ENCODE assay signal across 13 cellular contexts in genomic region chr2:181774601-181775179, GRCh38.
DNase-seq lines count a peak whose midpoint lies in the region; ATAC-seq, FAIRE-seq and TF ChIP-seq lines count a peak whose summit lies in the region.
"Had no signal": no experiment of that assay in that cellular context is flagged by ENCODE, and none has a peak within 500 bp of the region (broad histone marks: within the 10 kb centered on the region; RNA-seq: fewer than 3 reads in every experiment).

No MANE protein-coding gene starts in this region.

- H3K27me3 ChIP-seq in MM.1S (replicated peaks; ENCODE audit: insufficient read depth, low read length) (no peaks in the 10 kb centered on the region), HAP-1 (ENCODE audit: low read depth) (no peaks in the 10 kb centered on the region)
- H3K27me3 ChIP-seq: BLaER1, heart left ventricle had no signal

- ATAC-seq in HG02840 (IDR thresholded peaks at IDR 0.05; ENCODE audit: low FRiP score, unreplicated experiment): no peak
- ATAC-seq: heart left ventricle, T-cell had no signal

- in situ Hi-C loops in HAP-1 (cut with MboI; ENCODE audit: low sequenced_read_pairs): loop anchor here (25.0 kb wide), 2 partner anchors 113 to 313 kb away; partner anchors contain the start of gene ITPRID2

- H3F3A ChIP-seq in MM.1S (ENCODE audit: insufficient read depth, low read length): no peaks in the 10 kb centered on the region

- no peaks in the 10 kb centered on the region for H3K79me2 ChIP-seq in MM.1S (ENCODE audit: low read length)

- H3K9ac ChIP-seq in MM.1S (ENCODE audit: low read length): no peak overlapping the region
- H3K9ac ChIP-seq: BLaER1 had no signal

- no peak overlapping the region for H2AFZ ChIP-seq in MM.1S (ENCODE audit: low read length)

- TF ChIP-seq POLR2A in H54 (IDR thresholded peaks at IDR 0.05; ENCODE audit: low read depth, low read length): no peak

- H3K4me1 ChIP-seq in MM.1S (ENCODE audit: low read length) (peaks cover 15% of the 10 kb centered on the region), HAP-1 (peaks cover 12% of the 10 kb centered on the region)
- H3K4me1 ChIP-seq: BLaER1 had no signal

- H3K4me3 ChIP-seq in GM12864 (ENCODE audit: low read depth, low read length) (no peak overlapping the region), MM.1S (ENCODE audit: low read length) (no peak overlapping the region), epithelial cell of esophagus (ENCODE audit: low read length) (no peak overlapping the region), HAP-1 (no peak overlapping the region)
- H3K4me3 ChIP-seq: BLaER1, heart left ventricle, thoracic aorta had no signal

- no peaks in the 10 kb centered on the region for H4K20me1 ChIP-seq in MM.1S (ENCODE audit: insufficient read depth, low read length)
- H4K20me1 ChIP-seq: BLaER1 had no signal

- H3K9me2 ChIP-seq in MM.1S (replicated peaks; ENCODE audit: insufficient read depth, low read length): no peaks in the 10 kb centered on the region

- no peaks in the 10 kb centered on the region for H3K36me3 ChIP-seq in MM.1S (replicated peaks; ENCODE audit: insufficient read depth, low read length)
- H3K36me3 ChIP-seq in HAP-1 (replicated peaks): no peaks in the 10 kb centered on the region
- H3K36me3 ChIP-seq: BLaER1, heart left ventricle, thoracic aorta had no signal

- H3K4me2 ChIP-seq in MM.1S (ENCODE audit: low read depth, low read length): peak overlapping the region; percentile 12; the same call in 1 of the 2 replicates
- H3K4me2 ChIP-seq: BLaER1 had no signal

- DNase-seq in GM12864 (ENCODE audit: low read depth) (peak; percentile 12), H54 (ENCODE audit: insufficient read length, low spot score) (no peak), MM.1S (peak; percentile 53), epithelial cell of esophagus (ENCODE audit: low read depth) (peak; percentile 74), OCI-M2 (lab: John Stamatoyannopoulos, UW; ENCODE audit: unreplicated experiment) (no peak), HAP-1 (ENCODE audit: low spot score in 2 of 2) (no peak)
- DNase-seq in effector CD8-positive, alpha-beta T cell (lab: John Stamatoyannopoulos, UW): no peak
- DNase-seq: heart left ventricle, NCI-H2081, T-cell had no signal

- peak; percentile 75 for FAIRE-seq in H54 (lab: Jason Lieb, UNC)

- no peak overlapping the region for H3K27ac ChIP-seq in MM.1S (ENCODE audit: low read length)
- H3K27ac ChIP-seq: BLaER1, heart left ventricle, thoracic aorta had no signal

- H3K9me3 ChIP-seq in MM.1S (replicated peaks; ENCODE audit: insufficient read depth, low read length) (no peaks in the 10 kb centered on the region), HAP-1 (no peaks in the 10 kb centered on the region)
- H3K9me3 ChIP-seq: BLaER1, heart left ventricle, thoracic aorta had no signal

- TF ChIP-seq CTCF in GM12864 (IDR thresholded peaks at IDR 0.05; ENCODE audit: low read depth, low read length, missing control alignments) (no peak), MM.1S (IDR thresholded peaks at IDR 0.05; ENCODE audit: low read length) (no peak), epithelial cell of esophagus (IDR thresholded peaks at IDR 0.05; ENCODE audit: insufficient read depth, low read depth, low read length, missing control alignments) (no peak)

Comparison
In these comparisons a context has a peak if more than half of its experiments do, and no peak if none do; other contexts are left out.
1. DNase-seq: peak in GM12864 (single experiment), MM.1S (single experiment) and epithelial cell of esophagus (single experiment); none in H54 (single experiment), OCI-M2 (single experiment), HAP-1 (0 of 2) and effector CD8-positive, alpha-beta T cell (single experiment).